ENCODE assay signal across 9 cellular contexts in the genomic region with DNA sequence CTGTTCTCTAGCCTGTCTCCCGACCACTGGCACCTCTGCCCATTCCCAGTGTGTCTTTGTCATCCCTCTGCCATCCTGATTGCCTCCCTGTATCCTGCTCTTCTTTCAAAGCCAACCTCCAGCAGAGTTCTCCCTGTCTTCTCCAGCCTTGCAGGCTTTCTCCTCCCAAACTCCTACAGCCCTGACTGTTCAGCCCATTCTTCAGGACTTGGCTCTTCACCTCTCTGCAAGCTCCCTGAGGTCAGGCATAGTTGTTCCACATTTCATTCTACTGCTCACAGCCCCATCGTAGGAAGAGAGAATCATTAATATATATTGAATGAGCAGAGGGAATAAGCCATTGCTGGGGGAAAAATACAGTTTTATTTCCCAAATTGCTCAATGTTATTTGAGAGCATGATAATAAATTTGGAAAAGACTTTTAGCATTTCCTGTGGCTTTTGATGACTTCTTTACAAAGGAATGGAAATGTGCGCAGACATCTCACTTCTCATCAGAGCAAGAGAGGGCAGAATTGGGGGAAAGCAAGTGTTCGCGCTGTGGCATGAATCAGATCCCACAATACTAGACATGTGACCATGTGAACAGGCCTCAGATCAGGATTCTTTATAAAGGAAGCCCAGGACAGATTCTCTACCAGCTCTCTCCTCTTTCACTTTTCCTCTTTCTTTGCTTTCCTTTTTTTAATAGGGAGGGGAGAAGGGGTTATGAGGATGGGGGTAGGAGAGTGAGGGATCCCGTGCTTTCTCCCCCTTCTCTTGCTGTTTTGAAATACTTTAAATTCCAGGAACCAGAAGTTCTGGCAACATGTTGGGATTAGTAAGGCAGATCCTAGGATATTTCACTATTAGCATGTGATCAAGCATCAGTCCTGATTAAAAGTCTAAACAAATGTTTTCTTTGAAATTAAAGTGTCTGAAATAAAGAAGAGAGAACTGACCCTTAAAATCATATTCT. TPM values are rescaled to one million over a fixed set of nuclear protein-coding genes. Genes with fewer than 3 reads are reported as not detected.
DNase-seq lines count a peak whose midpoint lies in the region; ATAC-seq, FAIRE-seq and TF ChIP-seq lines count a peak whose summit lies in the region.
"Had no signal": no experiment of that assay in that cellular context is flagged by ENCODE, and none has a peak within 500 bp of the region (broad histone marks: within the 10 kb centered on the region; RNA-seq: fewer than 3 reads in every experiment).

No MANE protein-coding gene starts in this region.

- BruUV-seq in HepG2 (replicated peaks; lab: Mats Ljungman, UMichigan): no TSS peak

- H3K4me2 ChIP-seq in HepG2 (ENCODE audit: low read depth, low read length): peak overlapping the region; percentile 56

- WGBS in HepG2 (ENCODE audit: low lambda C conversion rate): 73% methylated on average over 6 of the region's 6 CpGs
- WGBS in testis, 2 donors: 48 to 54% methylated on average over 6 of the region's 6 CpGs

- H3K4me1 Mint-ChIP-seq in activated CD8-positive, alpha-beta T cell treated with anti-CD3 and anti-CD28 coated beads, Interleukin-2, amount 10 ng/mL, durations not matched to agents 7 days and 5 days (ENCODE audit: low read depth): peaks cover 38% of the 10 kb centered on the region

- TF ChIP-seq EP300 in HepG2 (IDR thresholded peaks at IDR 0.05; ENCODE audit: low read depth in 2 of 2, low read length in 2 of 2): no peak
- no peak for TF ChIP-seq EP300 in HepG2 (CRISPR knock-in tag; IDR thresholded peaks at IDR 0.05; ENCODE audit: borderline replicate concordance)

- intact Hi-C loops in HepG2 (cut with micrococcal nuclease; ENCODE audit: unreplicated experiment): loop anchor here (1.0 kb wide), 1 partner anchor 27 kb away; no protein-coding TSS in a partner anchor
- intact Hi-C loops in testis (cut with DNase I; ENCODE audit: low total_unique reads): no loop called here

- peaks cover 25% of the 10 kb centered on the region for H3K27me3 Mint-ChIP-seq in activated CD8-positive, alpha-beta T cell treated with anti-CD3 and anti-CD28 coated beads, Interleukin-2, amount 10 ng/mL, durations not matched to agents 7 days and 5 days (ENCODE audit: low read depth)

- no peak overlapping the region for H2AFZ ChIP-seq in HepG2 (ENCODE audit: low read length)

- no peaks in the 10 kb centered on the region for H3K9me3 ChIP-seq in HepG2 (ENCODE audit: low read length)
- H3K9me3 ChIP-seq in testis: no peaks in the 10 kb centered on the region

- DNase-seq in HT1080 (ENCODE audit: low read depth): peak; percentile 80
- peak; percentile 94 for DNase-seq in bronchial epithelial cell (ENCODE audit: low read depth)
- no peak for DNase-seq in HepG2 (ENCODE audit: low spot score)
- no peak for DNase-seq in testis
- DNase-seq in NCI-H510A (lab: John Stamatoyannopoulos, UW): no peak
- DNase-seq in activated CD8-positive, alpha-beta T cell treated with anti-CD3 and anti-CD28 coated beads, Interleukin-2, amount 10 ng/mL, durations not matched to agents 7 days and 5 days: no peak
- DNase-seq in NCI-H2196 (lab: John Stamatoyannopoulos, UW; ENCODE audit: unreplicated experiment): no peak
- DNase-seq: central memory CD4-positive, alpha-beta T cell had no signal

- H3K4me3 Mint-ChIP-seq in activated CD8-positive, alpha-beta T cell treated with anti-CD3 and anti-CD28 coated beads, Interleukin-2, amount 10 ng/mL, durations not matched to agents 7 days and 5 days: no peak overlapping the region

- H3K79me2 ChIP-seq in HepG2 (ENCODE audit: insufficient read depth, low read length): peaks cover 97% of the 10 kb centered on the region

- H4K20me1 ChIP-seq in HepG2 (ENCODE audit: insufficient read depth, low read length): peaks cover 75% of the 10 kb centered on the region

- FAIRE-seq in bronchial epithelial cell (lab: Jason Lieb, UNC) (no peak), HepG2 (lab: Jason Lieb, UNC) (no peak)

- CTCF ChIA-PET in HepG2 (lab: Yijun Ruan, JAX; ENCODE audit: low intra/inter-chr PET ratio, low total read pairs): interaction anchor here (1.0 kb wide), 2 partner anchors 30 to 127 kb away, joined by 3 read pairs; no protein-coding TSS in a partner anchor
- CTCF ChIA-PET in activated CD8-positive, alpha-beta T cell treated with anti-CD3 and anti-CD28 coated beads, Interleukin-2, amount 10 ng/mL, durations not matched to agents 7 days and 5 days (lab: Charles Lee): interaction anchor here (1.0 to 1.2 kb wide), 2 partner anchors 32 to 35 kb away, joined by 3 to 4 read pairs; no protein-coding TSS in a partner anchor

- no peak overlapping the region for H3K27ac ChIP-seq in HepG2 (ENCODE audit: extremely low read length, insufficient read depth, low read length)
- peak overlapping the region; percentile 78 to 83 for H3K27ac ChIP-seq in testis

- H3K9me3 Mint-ChIP-seq in activated CD8-positive, alpha-beta T cell treated with anti-CD3 and anti-CD28 coated beads, Interleukin-2, amount 10 ng/mL, durations not matched to agents 7 days and 5 days (ENCODE audit: insufficient read depth): no peaks in the 10 kb centered on the region

- H3K36me3 Mint-ChIP-seq in activated CD8-positive, alpha-beta T cell treated with anti-CD3 and anti-CD28 coated beads, Interleukin-2, amount 10 ng/mL, durations not matched to agents 7 days and 5 days (ENCODE audit: low read depth): no peaks in the 10 kb centered on the region

- H3K27me3 ChIP-seq in bronchial epithelial cell (ENCODE audit: control insufficient read depth, insufficient read depth, low read length) (no peaks in the 10 kb centered on the region), HepG2 (ENCODE audit: control insufficient read depth in 1 of 2, insufficient read depth in 2 of 2, low read length in 2 of 2) (no peaks in the 10 kb centered on the region), testis (no peaks in the 10 kb centered on the region)

- no peak for TF ChIP-seq CTCF in bronchial epithelial cell (IDR thresholded peaks at IDR 0.05; ENCODE audit: insufficient read depth, low read length, severe bottlenecking)
- no peak for TF ChIP-seq CTCF in HepG2 (CRISPR knock-in tag; IDR thresholded peaks at IDR 0.05)
- no peak for TF ChIP-seq CTCF in testis (IDR thresholded peaks at IDR 0.05)

- no peak overlapping the region for H3K27ac Mint-ChIP-seq in activated CD8-positive, alpha-beta T cell treated with anti-CD3 and anti-CD28 coated beads, Interleukin-2, amount 10 ng/mL, durations not matched to agents 7 days and 5 days

- H3K4me1 ChIP-seq in HepG2 (ENCODE audit: insufficient read depth, low read length) (peaks cover 93% of the 10 kb centered on the region), testis (peaks cover 82% of the 10 kb centered on the region)

- TF ChIP-seq RAD21 in HepG2 (CRISPR knock-in tag; IDR thresholded peaks at IDR 0.05): no peak

- no peak for ATAC-seq in HepG2
- no peak for ATAC-seq in GM18517 (IDR thresholded peaks at IDR 0.05; ENCODE audit: unreplicated experiment)
- ATAC-seq in activated CD8-positive, alpha-beta T cell treated with anti-CD3 and anti-CD28 coated beads, Interleukin-2, amount 10 ng/mL, durations not matched to agents 7 days and 5 days: no peak

- H3K4me3 ChIP-seq in bronchial epithelial cell (ENCODE audit: low read depth, low read length) (no peak overlapping the region), HepG2 (replicated peaks in 1 of 3; ENCODE audit: insufficient read depth in 1 of 3, low read depth in 2 of 3, low read length in 3 of 3) (no peak overlapping the region), testis (no peak overlapping the region)

- in situ Hi-C loops in HepG2 (cut with HindIII; ENCODE audit: extremely low pct_ligation_motif_present, low pct_unique_long_range_greater_than_20kb): no loop called here

- POLR2A ChIA-PET in HepG2 (lab: Yijun Ruan, JAX): interaction anchor here (1.0 to 1.1 kb wide), 1 partner anchor 38 kb away, joined by 4 read pairs; a partner anchor contains a TSS
- POLR2A ChIA-PET in activated CD8-positive, alpha-beta T cell treated with anti-CD3 and anti-CD28 coated beads, Interleukin-2, amount 10 ng/mL, durations not matched to agents 7 days and 5 days (lab: Charles Lee): no interaction called here

- no peak overlapping the region for H3K9ac ChIP-seq in HepG2 (ENCODE audit: insufficient read depth, low read depth, low read length)

- H3K36me3 ChIP-seq in bronchial epithelial cell (ENCODE audit: control insufficient read depth, insufficient read depth, low read length): no peaks in the 10 kb centered on the region
- peaks cover 0 to 2% of the 10 kb centered on the region in 2 experiments; a peak in 1 of 5 replicates for H3K36me3 ChIP-seq in HepG2 (replicated peaks in 1 of 2; ENCODE audit: control insufficient read depth in 1 of 2, insufficient read depth in 2 of 2, low read length in 2 of 2)
- H3K36me3 ChIP-seq in testis (ENCODE audit: low read depth, missing control alignments): no peaks in the 10 kb centered on the region

- no peak for TF ChIP-seq POLR2A in HepG2 (IDR thresholded peaks at IDR 0.05; ENCODE audit: insufficient read depth in 1 of 2, low read depth in 2 of 2, low read length in 2 of 2)
- no peak for TF ChIP-seq POLR2A in testis (IDR thresholded peaks at IDR 0.05)

RNA-seq across cellular contexts. Expression of a gene that starts 37.5 kb away (rescaled TPM):
- 21.8 and 25.8 TPM in 2 replicates for total RNA-seq in HT1080 (2014; rRNA removed; shearing (Covaris generic))
- polyA plus RNA-seq in HT1080 (2015; cell fraction: cytosol; rRNA removed): 25.3 and 30.2 TPM in 2 replicates
- 29.1 and 30.2 TPM in 2 replicates for polyA plus RNA-seq in HT1080 (2015; cell fraction: nucleus; rRNA removed)
- total RNA-seq in bronchial epithelial cell (99.8 and 102 TPM in 2 replicates), HepG2 (2016; rRNA removed; fragmentation: Illumina TruSeq; extraction: Trizol) (47.1 and 64.9 TPM in 2 replicates), testis (100 to 1,000 TPM; 142 to 158 TPM)
- 15.6 and 21.2 TPM in 2 replicates for total RNA-seq in HepG2 (2016; cell fraction: cytosol; rRNA removed; fragmentation: Illumina TruSeq; extraction: Trizol; ENCODE audit: low read depth)
- 45.9 and 54.8 TPM in 2 replicates for total RNA-seq in HepG2 (2016; cell fraction: insoluble cytoplasmic fraction; rRNA removed; fragmentation: Illumina TruSeq; extraction: Trizol)
- 54.5 and 63.7 TPM in 2 replicates for total RNA-seq in HepG2 (2016; cell fraction: membrane; rRNA removed; fragmentation: Illumina TruSeq; extraction: Trizol)
- 54.3 and 61.3 TPM in 2 replicates for total RNA-seq in HepG2 (2016; cell fraction: nucleus; rRNA removed; fragmentation: Illumina TruSeq; extraction: Trizol)
- polyA plus RNA-seq in HepG2 (2011; rRNA removed) (182 and 202 TPM in 2 replicates), testis (ENCODE audit: insufficient read depth, low read depth, low replicate concordance) (93.9 TPM)
- polyA plus RNA-seq in HepG2 (2011; cell fraction: cytosol; rRNA removed): 62.2 and 87.1 TPM in 2 replicates
- 133 and 141 TPM in 2 replicates for polyA plus RNA-seq in HepG2 (2011; cell fraction: nucleus; rRNA removed)
- polyA plus RNA-seq in HepG2 (2012): 97.8 and 103 TPM in 2 replicates
- 15.2 and 19.3 TPM in 2 replicates for polyA plus RNA-seq in HepG2 (2016; cell fraction: cytosol; fragmentation: Illumina TruSeq; extraction: Trizol; ENCODE audit: low read depth)
- 72.5 and 91.0 TPM in 2 replicates for polyA plus RNA-seq in HepG2 (2016; cell fraction: insoluble cytoplasmic fraction; fragmentation: Illumina TruSeq; extraction: Trizol; ENCODE audit: low read depth)
- polyA plus RNA-seq in HepG2 (2016; cell fraction: membrane; fragmentation: Illumina TruSeq; extraction: Trizol; ENCODE audit: low read depth): 64.7 and 77.7 TPM in 2 replicates
- polyA plus RNA-seq in HepG2 (2016; cell fraction: nucleus; fragmentation: Illumina TruSeq; extraction: Trizol; ENCODE audit: insufficient read depth, low read depth): 74.5 and 82.8 TPM in 2 replicates
- 156 and 217 TPM in 2 replicates for polyA minus RNA-seq in HepG2 (2011; rRNA and poly(A)+ RNA removed; ENCODE audit: low replicate concordance)
- polyA minus RNA-seq in HepG2 (2011; cell fraction: cytosol; rRNA and poly(A)+ RNA removed): 122 and 129 TPM in 2 replicates
- polyA minus RNA-seq in HepG2 (2011; cell fraction: nucleus; rRNA and poly(A)+ RNA removed): 185 and 262 TPM in 2 replicates
- total RNA-seq in activated CD8-positive, alpha-beta T cell treated with anti-CD3 and anti-CD28 coated beads, Interleukin-2, amount 10 ng/mL, durations not matched to agents 7 days and 5 days: 10 to 100 TPM; 12.6 to 16.2 TPM

Comparison
In these comparisons a context has a peak if more than half of its experiments do, and no peak if none do; other contexts are left out.
1. DNase-seq: peak in HT1080 (single experiment) and bronchial epithelial cell (single experiment); none in HepG2 (single experiment), testis (single experiment), NCI-H510A (single experiment), activated CD8-positive, alpha-beta T cell treated with anti-CD3 and anti-CD28 coated beads, Interleukin-2, amount 10 ng/mL, durations not matched to agents 7 days and 5 days (single experiment) and NCI-H2196 (single experiment).